In the genomic region with DNA sequence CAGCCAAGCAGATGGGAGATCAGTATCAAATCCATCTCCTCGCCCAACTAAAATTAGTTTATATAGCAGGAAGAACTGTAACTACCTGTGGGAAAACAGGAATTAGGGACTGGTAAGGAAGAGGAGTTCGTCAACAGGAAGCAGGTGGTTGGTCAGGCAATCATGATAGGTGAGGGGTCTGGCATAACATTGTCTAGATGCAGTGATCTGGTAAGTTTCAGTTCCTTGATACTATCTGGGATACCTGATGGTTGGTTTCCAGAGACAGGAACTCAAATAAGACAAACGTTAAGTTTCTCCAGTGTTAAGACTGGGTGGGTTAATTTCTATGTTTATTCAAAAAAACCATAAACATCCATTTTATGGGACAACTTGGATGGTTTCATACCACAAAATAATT, we compare ENCODE assay signal across 24 cellular contexts.
"Had no signal": no experiment of that assay in that cellular context is flagged by ENCODE, and none has a peak within 500 bp of the region (broad histone marks: within the 10 kb centered on the region; RNA-seq: fewer than 3 reads in every experiment).

No MANE protein-coding gene starts in this region.

- H3K4me3 ChIP-seq: SJCRH30 had no signal

- H3K9me3 ChIP-seq: SJCRH30 had no signal

- H3K4me3 Mint-ChIP-seq: activated CD4-positive, alpha-beta T cell treated with anti-CD3 and anti-CD28 coated beads, Interleukin-2, amount 10 ng/mL, durations not matched to agents 24 days and 14 days; activated naive CD4-positive, alpha-beta T cell treated with anti-CD3 and anti-CD28 coated beads, Interleukin-2, amount 10 ng/mL, durations not matched to agents 7 days and 5 days; activated naive CD8-positive, alpha-beta T cell treated with anti-CD3 and anti-CD28 coated beads for 36 hours; activated T-cell treated with anti-CD3 and anti-CD28 coated beads, Interleukin-2, amount 50 U/mL, for 4 hours; activated T-helper 17 cell treated with anti-CD3 and anti-CD28 coated beads, Interleukin-2, amount 50 U/mL, for 72 hours; T-helper 1 cell treated with Interleukin-12 subunit alpha and Interleukin-12 subunit beta and Interleukin-4 antibody, amounts not matched to agents 30 μg/mL and 1 μg/mL, for 36 hours had no signal

- H3K27me3 Mint-ChIP-seq: activated naive CD8-positive, alpha-beta T cell treated with anti-CD3 and anti-CD28 coated beads for 36 hours; activated T-helper 17 cell treated with anti-CD3 and anti-CD28 coated beads, Interleukin-2, amount 50 U/mL, for 72 hours had no signal

- H3K4me1 ChIP-seq: SJCRH30 had no signal

- H3K36me3 Mint-ChIP-seq: activated naive CD4-positive, alpha-beta T cell treated with anti-CD3 and anti-CD28 coated beads, Interleukin-2, amount 10 ng/mL, durations not matched to agents 7 days and 5 days had no signal

- H3K27ac Mint-ChIP-seq: activated CD4-positive, alpha-beta T cell treated with anti-CD3 and anti-CD28 coated beads, Interleukin-2, amount 10 ng/mL, durations not matched to agents 24 days and 14 days; activated naive CD4-positive, alpha-beta T cell treated with anti-CD3 and anti-CD28 coated beads, Interleukin-2, amount 10 ng/mL, durations not matched to agents 7 days and 5 days; activated naive CD8-positive, alpha-beta T cell treated with anti-CD3 and anti-CD28 coated beads for 36 hours; activated T-helper 17 cell treated with anti-CD3 and anti-CD28 coated beads, Interleukin-2, amount 50 U/mL, for 72 hours; T-helper 1 cell treated with Interleukin-12 subunit alpha and Interleukin-12 subunit beta and Interleukin-4 antibody, amounts not matched to agents 30 μg/mL and 1 μg/mL, for 36 hours had no signal

- DNase-seq: activated CD4-positive, alpha-beta T cell treated with anti-CD3 and anti-CD28 coated beads for 1 hour; activated CD4-positive, alpha-beta T cell treated with anti-CD3 and anti-CD28 coated beads, Interleukin-2, amount 10 ng/mL, durations not matched to agents 24 days and 14 days; activated CD4-positive, alpha-beta T cell treated with anti-CD3 and anti-CD28 coated beads, Interleukin-2, amount 50 U/mL, for 48 hours; activated gamma-delta T cell treated with Interleukin-2 at 50 U/mL for 16 hours; activated naive CD4-positive, alpha-beta T cell treated with anti-CD3 and anti-CD28 coated beads, Interleukin-2, amount 10 ng/mL, durations not matched to agents 7 days and 5 days; activated naive CD8-positive, alpha-beta T cell treated with anti-CD3 and anti-CD28 coated beads for 36 hours; activated T-cell treated with anti-CD3 and anti-CD28 coated beads, Interleukin-2, amount 50 U/mL, for 4 hours; brain microvascular endothelial cell; cerebellar nuclear complex; Kasumi-1; NCI-H1048; NCI-H2029; NCI-H2107; NCI-H2171 treated with DMSO at 0.1 percent for 48 hours; NCI-H226; NCI-H526; NCI-H774; OCI-M1; Right ventricle myocardium superior; RPMI8226; SJCRH30 had no signal

- H3K36me3 ChIP-seq: brain microvascular endothelial cell had no signal

- H3K27ac ChIP-seq: brain microvascular endothelial cell, SJCRH30 had no signal

- H3K27me3 ChIP-seq: brain microvascular endothelial cell, SJCRH30 had no signal

- H3K4me1 Mint-ChIP-seq: activated CD4-positive, alpha-beta T cell treated with anti-CD3 and anti-CD28 coated beads, Interleukin-2, amount 10 ng/mL, durations not matched to agents 24 days and 14 days; activated naive CD4-positive, alpha-beta T cell treated with anti-CD3 and anti-CD28 coated beads, Interleukin-2, amount 10 ng/mL, durations not matched to agents 7 days and 5 days had no signal

- ATAC-seq: activated T-cell treated with anti-CD3 and anti-CD28 coated beads, Interleukin-2, amount 50 U/mL, for 4 hours; activated T-helper 17 cell treated with anti-CD3 and anti-CD28 coated beads, Interleukin-2, amount 50 U/mL, for 72 hours; Panc1 had no signal
